ENCODE assay signal across 8 cellular contexts in the genomic region with DNA sequence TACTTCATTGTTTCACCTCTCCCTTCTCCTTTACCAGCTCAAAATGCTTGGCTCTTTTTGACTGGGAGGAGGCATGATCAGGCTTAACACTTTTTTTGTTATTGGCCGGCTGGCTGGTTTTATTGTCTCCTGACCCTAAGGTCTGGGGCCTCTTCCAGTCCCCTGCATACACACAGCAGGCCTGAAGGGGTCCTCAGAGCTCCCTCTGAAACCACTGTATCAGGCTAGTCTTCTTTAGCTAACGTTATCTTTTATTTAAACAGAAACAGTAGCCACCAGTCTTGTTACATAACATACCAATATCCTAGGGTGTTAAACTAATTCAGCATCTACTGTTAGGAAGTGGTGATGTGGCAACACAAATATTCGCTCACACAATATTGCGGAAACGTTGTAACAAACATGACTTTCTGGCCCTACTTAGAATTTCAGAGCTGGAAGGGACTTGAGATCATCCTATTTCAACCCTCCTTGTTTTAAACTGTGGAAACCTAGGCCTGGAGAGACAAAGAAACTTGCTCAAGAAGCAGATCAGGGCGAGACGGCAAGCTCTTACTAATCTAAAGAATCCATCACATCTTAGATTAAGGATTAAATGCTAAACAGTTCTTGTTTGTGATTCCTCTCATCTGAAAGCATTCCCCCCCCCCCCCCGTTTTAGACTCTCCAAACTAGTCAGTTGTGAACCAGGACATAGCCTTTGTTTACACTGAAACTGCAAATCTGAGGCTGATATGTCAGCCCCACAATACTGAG. TPM values are rescaled to one million over a fixed set of nuclear protein-coding genes. Genes with fewer than 3 reads are reported as not detected.
DNase-seq lines count a peak whose midpoint lies in the region; ATAC-seq, FAIRE-seq and TF ChIP-seq lines count a peak whose summit lies in the region.

No MANE protein-coding gene starts in this region.

- H3K4me1 Mint-ChIP-seq in osteocyte (ENCODE audit: unreplicated experiment) = peaks cover 33% of the 10 kb centered on the region

- peak; percentile 44 for FAIRE-seq in GM12892 (lab: Jason Lieb, UNC)

- H3K9me3 Mint-ChIP-seq in osteocyte (ENCODE audit: unreplicated experiment) = no peaks in the 10 kb centered on the region

- intact Hi-C loops in Right ventricle myocardium superior (cut with DNase I) = loop anchor here (2.0 to 5.0 kb wide), 2 partner anchors 43 to 111 kb away; no protein-coding TSS in a partner anchor

- H3K27ac ChIP-seq in angular gyrus (ENCODE audit: low read depth, low read length) = peak overlapping the region; percentile 86

- no peak for TF ChIP-seq POLR2A in GM12892 (IDR thresholded peaks at IDR 0.05; ENCODE audit: low read depth, low read length)

- no peaks in the 10 kb centered on the region for H3K27me3 Mint-ChIP-seq in osteocyte (ENCODE audit: unreplicated experiment)

- ATAC-seq in Right ventricle myocardium superior (ENCODE audit: poor library complexity) (peak; percentile 64), HG02798 (IDR thresholded peaks at IDR 0.05; ENCODE audit: poor library complexity, unreplicated experiment) (no peak)

- H3K27ac Mint-ChIP-seq in osteocyte (ENCODE audit: unreplicated experiment) = peak overlapping the region; percentile 85

- peak; percentile 64 for DNase-seq in A172 (ENCODE audit: low spot score)
- DNase-seq in GM12892 (ENCODE audit: insufficient read length) = no peak
- peak; percentile 47 for DNase-seq in LoVo (ENCODE audit: low spot score)
- peak; percentile 81 for DNase-seq in SK-N-DZ (ENCODE audit: low spot score)
- peak; percentile 71 for DNase-seq in Right ventricle myocardium superior
- DNase-seq in osteocyte (ENCODE audit: extremely low spot score, unreplicated experiment) = no peak

- no peaks in the 10 kb centered on the region for H3K36me3 Mint-ChIP-seq in osteocyte (ENCODE audit: unreplicated experiment)

- peak; percentile 95 for TF ChIP-seq CTCF in osteocyte (IDR thresholded peaks at IDR 0.05)

- H3K4me3 Mint-ChIP-seq in osteocyte (ENCODE audit: unreplicated experiment) = no peak overlapping the region

RNA-seq across cellular contexts. Expression of a gene that starts 1.7 kb away (rescaled TPM):
- 0.38 and 1.2 TPM in 2 replicates for total RNA-seq in A172 (2014; rRNA removed; shearing (Covaris generic))
- 2.0 TPM for polyA plus RNA-seq in GM12892 (2012; ENCODE audit: missing spikeins)
- polyA plus RNA-seq in SK-N-DZ (2014; cell fraction: cytosol; rRNA removed) = 5.8 and 6.0 TPM in 2 replicates
- 5.7 and 7.3 TPM in 2 replicates for polyA plus RNA-seq in SK-N-DZ (2014; cell fraction: nucleus; rRNA removed)
- total RNA-seq in Right ventricle myocardium superior (28.9 TPM), osteocyte (18.1 and 18.9 TPM in 2 replicates)

Comparison
In these comparisons a context has a peak if more than half of its experiments do, and no peak if none do; other contexts are left out.
1. DNase-seq: peak in A172 (single experiment), LoVo (single experiment), SK-N-DZ (single experiment) and Right ventricle myocardium superior (single experiment); none in GM12892 (single experiment) and osteocyte (single experiment).